In the genomic region with DNA sequence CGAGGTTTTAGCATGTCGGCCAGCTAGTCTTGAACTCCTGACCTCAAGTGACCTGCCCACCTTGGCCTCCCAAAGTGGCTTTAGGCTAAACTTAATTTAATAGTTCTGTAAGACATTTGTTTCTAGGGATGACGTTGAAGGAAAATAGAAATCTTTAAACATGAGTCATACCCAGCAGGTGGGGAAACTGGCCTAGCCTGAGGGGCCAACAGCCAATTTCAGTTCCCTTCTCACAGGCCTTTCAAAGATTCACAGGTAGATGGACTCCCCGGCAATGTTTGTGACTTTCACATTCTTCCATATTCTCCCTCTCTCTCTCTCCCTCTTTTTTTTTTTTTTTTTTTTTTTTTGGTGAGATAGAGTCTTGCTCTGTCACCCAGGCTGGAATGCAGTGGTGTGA, we compare ENCODE assay signal across 1 cellular context.
A peak's percentile ranks its signal among the peaks of the same experiment; 100 is the strongest.
TF ChIP-seq lines count a peak whose summit lies in the region.

No MANE protein-coding gene starts in this region.

TF ChIP-seq in GM12878, 131 proteins besides CTCF, POLR2A, EP300 and RAD21 (continued from another document):
- TF ChIP-seq, protein P1, sequence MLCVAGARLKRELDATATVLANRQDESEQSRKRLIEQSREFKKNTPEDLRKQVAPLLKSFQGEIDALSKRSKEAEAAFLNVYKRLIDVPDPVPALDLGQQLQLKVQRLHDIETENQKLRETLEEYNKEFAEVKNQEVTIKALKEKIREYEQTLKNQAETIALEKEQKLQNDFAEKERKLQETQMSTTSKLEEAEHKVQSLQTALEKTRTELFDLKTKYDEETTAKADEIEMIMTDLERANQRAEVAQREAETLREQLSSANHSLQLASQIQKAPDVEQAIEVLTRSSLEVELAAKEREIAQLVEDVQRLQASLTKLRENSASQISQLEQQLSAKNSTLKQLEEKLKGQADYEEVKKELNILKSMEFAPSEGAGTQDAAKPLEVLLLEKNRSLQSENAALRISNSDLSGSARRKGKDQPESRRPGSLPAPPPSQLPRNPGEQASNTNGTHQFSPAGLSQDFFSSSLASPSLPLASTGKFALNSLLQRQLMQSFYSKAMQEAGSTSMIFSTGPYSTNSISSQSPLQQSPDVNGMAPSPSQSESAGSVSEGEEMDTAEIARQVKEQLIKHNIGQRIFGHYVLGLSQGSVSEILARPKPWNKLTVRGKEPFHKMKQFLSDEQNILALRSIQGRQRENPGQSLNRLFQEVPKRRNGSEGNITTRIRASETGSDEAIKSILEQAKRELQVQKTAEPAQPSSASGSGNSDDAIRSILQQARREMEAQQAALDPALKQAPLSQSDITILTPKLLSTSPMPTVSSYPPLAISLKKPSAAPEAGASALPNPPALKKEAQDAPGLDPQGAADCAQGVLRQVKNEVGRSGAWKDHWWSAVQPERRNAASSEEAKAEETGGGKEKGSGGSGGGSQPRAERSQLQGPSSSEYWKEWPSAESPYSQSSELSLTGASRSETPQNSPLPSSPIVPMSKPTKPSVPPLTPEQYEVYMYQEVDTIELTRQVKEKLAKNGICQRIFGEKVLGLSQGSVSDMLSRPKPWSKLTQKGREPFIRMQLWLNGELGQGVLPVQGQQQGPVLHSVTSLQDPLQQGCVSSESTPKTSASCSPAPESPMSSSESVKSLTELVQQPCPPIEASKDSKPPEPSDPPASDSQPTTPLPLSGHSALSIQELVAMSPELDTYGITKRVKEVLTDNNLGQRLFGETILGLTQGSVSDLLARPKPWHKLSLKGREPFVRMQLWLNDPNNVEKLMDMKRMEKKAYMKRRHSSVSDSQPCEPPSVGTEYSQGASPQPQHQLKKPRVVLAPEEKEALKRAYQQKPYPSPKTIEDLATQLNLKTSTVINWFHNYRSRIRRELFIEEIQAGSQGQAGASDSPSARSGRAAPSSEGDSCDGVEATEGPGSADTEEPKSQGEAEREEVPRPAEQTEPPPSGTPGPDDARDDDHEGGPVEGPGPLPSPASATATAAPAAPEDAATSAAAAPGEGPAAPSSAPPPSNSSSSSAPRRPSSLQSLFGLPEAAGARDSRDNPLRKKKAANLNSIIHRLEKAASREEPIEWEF (IDR thresholded peaks at IDR 0.05; ENCODE audit: insufficient replicate concordance, low read depth, low read length): no peak
- no peak for TF ChIP-seq ZZZ3 (IDR thresholded peaks at IDR 0.05; ENCODE audit: control insufficient read depth, insufficient read length, low read depth)
- no peak for TF ChIP-seq SMC3 (IDR thresholded peaks at IDR 0.05; ENCODE audit: borderline replicate concordance, low read length)
- TF ChIP-seq HDAC6 (IDR thresholded peaks at IDR 0.05; ENCODE audit: unreplicated experiment): no peak
- peak; percentile 58; the same call in 1 of the 2 replicates for TF ChIP-seq NFIC (IDR thresholded peaks at IDR 0.05; ENCODE audit: low read depth, low read length)
- TF ChIP-seq CEBPB (IDR thresholded peaks at IDR 0.05; ENCODE audit: borderline replicate concordance in 1 of 2, low read depth in 2 of 2, low read length in 2 of 2): no peak
- TF ChIP-seq PML (IDR thresholded peaks at IDR 0.05; ENCODE audit: low read length): no peak
- TF ChIP-seq FOS (IDR thresholded peaks at IDR 0.05; ENCODE audit: borderline replicate concordance, extremely low read depth, insufficient read length): no peak
